17 cellular contexts compared by ENCODE assay signal in the genomic region with DNA sequence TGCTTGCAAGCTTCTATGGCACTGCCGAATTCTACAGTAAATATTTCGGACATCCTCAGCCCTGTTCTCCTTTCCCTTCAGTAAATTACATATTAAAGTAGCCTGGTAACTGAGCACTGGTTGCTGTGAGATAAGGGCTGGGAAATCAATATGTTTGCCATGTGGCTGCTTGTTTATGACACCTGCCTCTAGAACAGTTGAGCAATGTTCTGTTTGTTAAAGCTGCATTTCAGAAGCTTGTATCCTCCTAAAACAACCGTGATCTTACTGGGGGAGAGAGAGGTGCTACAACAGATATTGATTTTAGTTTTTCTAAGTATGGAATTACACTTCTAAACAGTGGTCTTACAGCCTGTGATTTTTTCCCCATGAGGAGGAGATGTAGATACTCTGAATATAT. TPM values are rescaled to one million over a fixed set of nuclear protein-coding genes. Genes with fewer than 3 reads are reported as not detected.
DNase-seq lines count a peak whose midpoint lies in the region; TF ChIP-seq lines count a peak whose summit lies in the region.
"Had no signal": no experiment of that assay in that cellular context is flagged by ENCODE, and none has a peak within 500 bp of the region (broad histone marks: within the 10 kb centered on the region; RNA-seq: fewer than 3 reads in every experiment).

No MANE protein-coding gene starts in this region.

- DNase-seq in Caco-2 (peak in 1 of 2 experiments; percentile 55), NCI-H1417 (lab: John Stamatoyannopoulos, UW) (peak in 2 of 3 experiments; percentile 44 to 84), SK-N-DZ (ENCODE audit: low spot score) (peak; percentile 16), CD14-positive monocyte (ENCODE audit: low spot score) (no peak), adrenal gland (no peak)
- no peak for DNase-seq in activated CD4-positive, CD25-positive, alpha-beta regulatory T cell treated with anti-CD3 and anti-CD28 coated beads, Interleukin-2, amount 50 U/mL, for 72 hours
- no peak for DNase-seq in activated CD4-positive, alpha-beta T cell treated with anti-CD3 and anti-CD28 coated beads for 1 hour
- DNase-seq: activated CD4-positive, alpha-beta T cell treated with anti-CD3 and anti-CD28 coated beads, Interleukin-2, amount 50 U/mL, for 4 hours; aorta; HFFc6; MG63; ovary; stimulated activated CD8-positive, alpha-beta memory T cell treated with anti-CD3 and anti-CD28 coated beads, Interleukin-4, amount 100 ng/mL, for 48 hours; upper lobe of right lung had no signal

- H3K4me1 ChIP-seq in Caco-2: peaks cover 30% of the 10 kb centered on the region
- peaks cover 7 to 10% of the 10 kb centered on the region in 2 donors for H3K4me1 ChIP-seq in mucosa of rectum (ENCODE audit: control insufficient read depth in 2 of 2, insufficient read depth in 2 of 2, low read length in 2 of 2)
- H3K4me1 ChIP-seq in adrenal gland (replicated peaks in 1 of 2): peaks cover 15 to 68% of the 10 kb centered on the region in 2 donors

- H3K9me3 Mint-ChIP-seq in Caco-2 (ENCODE audit: unreplicated experiment) (no peaks in the 10 kb centered on the region), CD14-positive monocyte (peaks cover 0 to 2% (median 0%) of the 10 kb centered on the region in 7 donors)
- H3K9me3 Mint-ChIP-seq: HFFc6 had no signal

- H3K4me3 Mint-ChIP-seq in Caco-2 (ENCODE audit: unreplicated experiment): no peak overlapping the region
- H3K4me3 Mint-ChIP-seq in CD14-positive monocyte: no peak overlapping the region
- H3K4me3 Mint-ChIP-seq: HFFc6 had no signal

- peaks cover 53% of the 10 kb centered on the region for H3K4me1 Mint-ChIP-seq in Caco-2 (ENCODE audit: low read depth, unreplicated experiment)
- peaks cover 45% of the 10 kb centered on the region for H3K4me1 Mint-ChIP-seq in CD14-positive monocyte

- TF ChIP-seq POLR2A in adrenal gland (IDR thresholded peaks at IDR 0.05): no peak

- no peak overlapping the region for H3K4me3 ChIP-seq in Caco-2 (ENCODE audit: low read depth, low read length)
- no peak overlapping the region for H3K4me3 ChIP-seq in mucosa of rectum (ENCODE audit: low read length in 2 of 2)
- H3K4me3 ChIP-seq in adrenal gland: no peak overlapping the region
- H3K4me3 ChIP-seq: MG63, ovary, upper lobe of right lung had no signal

- H3K9me3 ChIP-seq in Caco-2: no peaks in the 10 kb centered on the region
- H3K9me3 ChIP-seq in mucosa of rectum (ENCODE audit: control insufficient read depth in 2 of 2, low read length in 2 of 2): no peaks in the 10 kb centered on the region
- no peaks in the 10 kb centered on the region for H3K9me3 ChIP-seq in adrenal gland (replicated peaks in 1 of 3)
- H3K9me3 ChIP-seq: MG63, ovary, upper lobe of right lung had no signal

- TF ChIP-seq CTCF in Caco-2 (IDR thresholded peaks at IDR 0.05; ENCODE audit: insufficient read depth in 1 of 2, low read depth in 1 of 2, low read length in 1 of 2, severe bottlenecking in 1 of 2, unreplicated experiment in 1 of 2): no peak
- TF ChIP-seq CTCF in CD14-positive monocyte (IDR thresholded peaks at IDR 0.05): no peak
- TF ChIP-seq CTCF in adrenal gland (IDR thresholded peaks at IDR 0.05): no peak

- POLR2A ChIA-PET in Caco-2 (lab: Charles Lee): interaction anchor here (1.9 kb wide), 1 partner anchor 20 kb away, joined by 7 read pairs; no protein-coding TSS in a partner anchor

- peak overlapping the region; percentile 68 for H3K27ac Mint-ChIP-seq in Caco-2 (ENCODE audit: unreplicated experiment)
- H3K27ac Mint-ChIP-seq in CD14-positive monocyte: no peak overlapping the region
- H3K27ac Mint-ChIP-seq: HFFc6 had no signal

- H3K27me3 ChIP-seq in Caco-2 (replicated peaks; ENCODE audit: control insufficient read depth, insufficient read depth, low read length): no peaks in the 10 kb centered on the region
- no peaks in the 10 kb centered on the region for H3K27me3 ChIP-seq in mucosa of rectum (ENCODE audit: control insufficient read depth in 2 of 2, insufficient read depth in 2 of 2, low read length in 2 of 2)
- no peaks in the 10 kb centered on the region for H3K27me3 ChIP-seq in adrenal gland
- H3K27me3 ChIP-seq: ovary, upper lobe of right lung had no signal

- H3K9ac ChIP-seq in mucosa of rectum (ENCODE audit: low read depth in 1 of 2, low read length in 2 of 2): no peak overlapping the region

- intact Hi-C loops in Caco-2 (cut with micrococcal nuclease; ENCODE audit: unreplicated experiment) (loop anchor here (1.0 kb wide), 3 partner anchors 8 to 21 kb away; no protein-coding TSS in a partner anchor), CD14-positive monocyte (cut with micrococcal nuclease) (no loop called here), adrenal gland (cut with DNase I) (no loop called here)

- H3K36me3 Mint-ChIP-seq in Caco-2 (ENCODE audit: insufficient read depth, unreplicated experiment) (no peaks in the 10 kb centered on the region), CD14-positive monocyte (no peaks in the 10 kb centered on the region)

- no peaks in the 10 kb centered on the region for H3K36me3 ChIP-seq in Caco-2 (ENCODE audit: control insufficient read depth, insufficient read depth, low read length)
- no peaks in the 10 kb centered on the region for H3K36me3 ChIP-seq in mucosa of rectum (ENCODE audit: control insufficient read depth in 2 of 2, insufficient read depth in 2 of 2, low read length in 2 of 2)
- H3K36me3 ChIP-seq in adrenal gland (replicated peaks in 1 of 2): no peaks in the 10 kb centered on the region
- H3K36me3 ChIP-seq: MG63, ovary had no signal

- CTCF ChIA-PET in Caco-2 (lab: Charles Lee): interaction anchor here (0.7 to 2.5 kb wide), 5 partner anchors 10 to 164 kb away, joined by 3 to 16 read pairs (median 7); no protein-coding TSS in a partner anchor

- 75 to 92% (median 79%) methylated on average over 3 of the region's 3 CpGs for WGBS in adrenal gland, 4 donors

- H3K27ac ChIP-seq in mucosa of rectum (ENCODE audit: low read depth in 2 of 2, low read length in 2 of 2): peak overlapping the region; percentile 16 to 25
- H3K27ac ChIP-seq in adrenal gland: no peak overlapping the region
- H3K27ac ChIP-seq: ovary, upper lobe of right lung had no signal

- no peaks in the 10 kb centered on the region for H3K27me3 Mint-ChIP-seq in Caco-2 (ENCODE audit: insufficient read depth, unreplicated experiment)
- peaks cover 0 to 3% (median 2%) of the 10 kb centered on the region in 3 donors for H3K27me3 Mint-ChIP-seq in CD14-positive monocyte (ENCODE audit: low read depth in 3 of 3)

- no TSS peak for BruUV-seq in Caco-2 (replicated peaks; lab: Mats Ljungman, UMichigan)

RNA-seq across cellular contexts. Expression of a gene that starts 39.4 kb away (rescaled TPM):
- total RNA-seq in Caco-2 (2022) (10.6 and 12.7 TPM in 2 replicates), adrenal gland (100 to 1,000 TPM in 1 of 8 donors, 10 to 100 TPM in 7; 25.3 to 119 (median 68.6) TPM)
- polyA plus RNA-seq in SK-N-DZ (2014; cell fraction: cytosol; rRNA removed): 0.10 and 2.7 TPM in 2 replicates
- 0.44 and 0.96 TPM in 2 replicates for polyA plus RNA-seq in SK-N-DZ (2014; cell fraction: nucleus; rRNA removed)
- polyA plus RNA-seq in CD14-positive monocyte (1 to 10 TPM; 4.1 to 8.3 TPM), adrenal gland (10 to 100 TPM; 16.0 to 36.0 (median 16.0) TPM)
- total RNA-seq: Daoy, fibroblast of lung, HFFc6 had no signal
- polyA plus RNA-seq: fibroblast of lung had no signal

Comparison
In these comparisons a context has a peak if more than half of its experiments do, and no peak if none do; other contexts are left out.
1. DNase-seq: peak in NCI-H1417 (2 of 3) and SK-N-DZ (single experiment); none in activated CD4-positive, CD25-positive, alpha-beta regulatory T cell treated with anti-CD3 and anti-CD28 coated beads, Interleukin-2, amount 50 U/mL, for 72 hours (single experiment), activated CD4-positive, alpha-beta T cell treated with anti-CD3 and anti-CD28 coated beads for 1 hour (single experiment), CD14-positive monocyte (single experiment) and adrenal gland (0 of 7).
2. H3K27ac ChIP-seq: peak in mucosa of rectum (2 of 2); none in adrenal gland (0 of 5).